14 cellular contexts compared by ENCODE assay signal in genomic region chr3:102400766-102401165, GRCh38. TPM values are rescaled to one million over a fixed set of nuclear protein-coding genes. Genes with fewer than 3 reads are reported as not detected.
DNase-seq lines count a peak whose midpoint lies in the region; ATAC-seq and TF ChIP-seq lines count a peak whose summit lies in the region.
"Had no signal": no experiment of that assay in that cellular context is flagged by ENCODE, and none has a peak within 500 bp of the region (broad histone marks: within the 10 kb centered on the region; RNA-seq: fewer than 3 reads in every experiment).

No MANE protein-coding gene starts in this region.

- no peak for TF ChIP-seq POLR2A in HCT116 (IDR thresholded peaks at IDR 0.05; ENCODE audit: borderline replicate concordance, extremely low read depth, insufficient read depth, insufficient read length)

- H3K4me1 ChIP-seq in HCT116 (ENCODE audit: control insufficient read depth in 1 of 2, insufficient read depth in 2 of 2, low read length in 2 of 2) (peaks cover 4 to 26% of the 10 kb centered on the region in 2 experiments; a peak in 3 of 4 replicates), RWPE2 (ENCODE audit: insufficient read depth, poor library complexity, severe bottlenecking) (peaks cover 25% of the 10 kb centered on the region), fibroblast of lung (ENCODE audit: control insufficient read depth, extremely low read depth, insufficient read depth, low read length) (no peaks in the 10 kb centered on the region), skeletal muscle satellite cell (ENCODE audit: control insufficient read depth, insufficient read depth, low read length) (peaks cover 20% of the 10 kb centered on the region)
- H3K4me1 ChIP-seq: prostate gland had no signal

- POLR2A ChIA-PET in HCT116 (lab: Charles Lee) = interaction anchor here (1.2 kb wide), 1 partner anchor 14 kb away, joined by 3 read pairs; no protein-coding TSS in a partner anchor

- DNase-seq in HCT116 (ENCODE audit: low read depth, low spot score) (peak; percentile 34), RWPE2 (ENCODE audit: low spot score) (no peak), fibroblast of lung (ENCODE audit: low read depth in 2 of 2) (peak; percentile 9 to 92), NCI-H345 (lab: John Stamatoyannopoulos, UW) (no peak), T-helper 2 cell (no peak)
- DNase-seq: activated naive CD4-positive, alpha-beta T cell; caudate nucleus; effector memory CD8-positive, alpha-beta T cell; head of caudate nucleus; NCI-H1048 had no signal

- peak; percentile 63 for ATAC-seq in HCT116
- peak; percentile 93 for ATAC-seq in RWPE2 (ENCODE audit: low read depth)
- no peak for ATAC-seq in GM21528 (IDR thresholded peaks at IDR 0.05; ENCODE audit: low FRiP score, unreplicated experiment)
- ATAC-seq: effector memory CD8-positive, alpha-beta T cell; WTC11 had no signal

- TF ChIP-seq CTCF in HCT116 (IDR thresholded peaks at IDR 0.05 in 2 of 3, conservative IDR thresholded peaks at IDR 0.05 in 1 of 3; ENCODE audit: borderline replicate concordance in 1 of 3, insufficient read depth in 1 of 3, low read depth in 2 of 3, low read length in 2 of 3) (no peak), RWPE2 (IDR thresholded peaks at IDR 0.05; ENCODE audit: poor library complexity, severe bottlenecking) (no peak), fibroblast of lung (conservative IDR thresholded peaks at IDR 0.05 in 1 of 2, IDR thresholded peaks at IDR 0.05 in 1 of 2; ENCODE audit: low read depth in 1 of 2, low read length in 2 of 2) (no peak)

- H3K9ac ChIP-seq in HCT116 (ENCODE audit: low read length) = no peak overlapping the region
- H3K9ac ChIP-seq in fibroblast of lung (ENCODE audit: insufficient read depth, low read length) = no peak overlapping the region
- H3K9ac ChIP-seq in skeletal muscle satellite cell (ENCODE audit: low read depth, low read length) = no peak overlapping the region

- intact Hi-C loops in HCT116 (cut with micrococcal nuclease) = no loop called here

- H3K4me3 ChIP-seq in HCT116 (replicated peaks in 1 of 2; ENCODE audit: low read depth in 1 of 2, low read length in 2 of 2) (no peak overlapping the region), RWPE2 (ENCODE audit: severe bottlenecking) (no peak overlapping the region), fibroblast of lung (replicated peaks in 1 of 4; ENCODE audit: control extremely low read depth in 1 of 4, insufficient read depth in 1 of 4, low read depth in 3 of 4, low read length in 4 of 4) (no peak overlapping the region), skeletal muscle satellite cell (ENCODE audit: low read length) (no peak overlapping the region)
- H3K4me3 ChIP-seq: prostate gland had no signal

- no peaks in the 10 kb centered on the region for H3K79me2 ChIP-seq in HCT116 (ENCODE audit: insufficient read depth, low read length)
- no peaks in the 10 kb centered on the region for H3K79me2 ChIP-seq in fibroblast of lung (ENCODE audit: control insufficient read depth, insufficient read depth, low read length)

- H3K9me3 ChIP-seq in HCT116 (ENCODE audit: control insufficient read depth in 1 of 2, insufficient read depth in 1 of 2, low read depth in 1 of 2, low read length in 2 of 2) (no peaks in the 10 kb centered on the region), RWPE2 (ENCODE audit: severe bottlenecking) (no peaks in the 10 kb centered on the region), fibroblast of lung (ENCODE audit: control insufficient read depth, insufficient read depth, low read depth, low read length) (no peaks in the 10 kb centered on the region), skeletal muscle satellite cell (replicated peaks; ENCODE audit: low read length) (no peaks in the 10 kb centered on the region)
- H3K9me3 ChIP-seq: prostate gland had no signal

- H3K4me2 ChIP-seq in HCT116 (ENCODE audit: low read length) (peak overlapping the region; percentile 67), fibroblast of lung (ENCODE audit: extremely low read depth, insufficient read depth, low read length) (no peak overlapping the region), skeletal muscle satellite cell (ENCODE audit: low read length) (peak overlapping the region; percentile 38)

- BruUV-seq in HCT116 (replicated peaks; lab: Mats Ljungman, UMichigan) = no TSS peak

- H4K20me1 ChIP-seq in HCT116 (ENCODE audit: insufficient read depth) (no peaks in the 10 kb centered on the region), fibroblast of lung (ENCODE audit: control insufficient read depth, extremely low read depth, insufficient read depth, low read length) (no peaks in the 10 kb centered on the region)

- no peaks in the 10 kb centered on the region for H3K9me2 ChIP-seq in HCT116 (ENCODE audit: insufficient read depth)

- CTCF ChIA-PET in HCT116 (lab: Charles Lee) = no interaction called here

- H3K27me3 ChIP-seq in HCT116 (ENCODE audit: insufficient read depth, low read length) (no peaks in the 10 kb centered on the region), RWPE2 (ENCODE audit: insufficient read depth, poor library complexity, severe bottlenecking) (no peaks in the 10 kb centered on the region), fibroblast of lung (ENCODE audit: control insufficient read depth, insufficient read depth, low read length) (no peaks in the 10 kb centered on the region), skeletal muscle satellite cell (ENCODE audit: control insufficient read depth, insufficient read depth, low read length) (no peaks in the 10 kb centered on the region)

- no peak overlapping the region for H3K27ac ChIP-seq in HCT116 (ENCODE audit: low read depth, low read length)
- H3K27ac ChIP-seq in RWPE2 (ENCODE audit: poor library complexity, severe bottlenecking) = peak overlapping the region; percentile 92
- no peak overlapping the region for H3K27ac ChIP-seq in fibroblast of lung (ENCODE audit: insufficient read depth, low read length)
- H3K27ac ChIP-seq: prostate gland had no signal

- H2AFZ ChIP-seq in HCT116 (ENCODE audit: low read depth, low read length, poor library complexity, severe bottlenecking) = peak overlapping the region; percentile 96
- H2AFZ ChIP-seq in fibroblast of lung (ENCODE audit: low read length) = no peak overlapping the region

- RAD21 ChIA-PET in HCT116 (lab: Charles Lee; ENCODE audit: low non-redundant PET in 1 of 2, low total read pairs in 2 of 2, uncharacterized antibody in 2 of 2, unreplicated experiment in 2 of 2) = no interaction called here

- H3K36me3 ChIP-seq in HCT116 (ENCODE audit: control insufficient read depth in 1 of 2, insufficient read depth in 2 of 2, low read length in 2 of 2) = no peaks in the 10 kb centered on the region
- H3K36me3 ChIP-seq in RWPE2 (ENCODE audit: low read depth) = no peaks in the 10 kb centered on the region
- H3K36me3 ChIP-seq in fibroblast of lung (ENCODE audit: control insufficient read depth, insufficient read depth, low read length) = no peaks in the 10 kb centered on the region
- no peaks in the 10 kb centered on the region for H3K36me3 ChIP-seq in skeletal muscle satellite cell (ENCODE audit: insufficient read depth, low read length)
- H3K36me3 ChIP-seq: prostate gland had no signal

- TF ChIP-seq RAD21 in HCT116 (IDR thresholded peaks at IDR 0.05; ENCODE audit: low read depth) = no peak

TF ChIP-seq in HCT116, 20 proteins besides CTCF, POLR2A, EP300 and RAD21 (continues in another document):
- TF ChIP-seq SRF (IDR thresholded peaks at IDR 0.05; ENCODE audit: low read depth) (no peak), POLR2AphosphoS5 (IDR thresholded peaks at IDR 0.05; ENCODE audit: low read depth, low read length) (no peak), CBX3 (IDR thresholded peaks at IDR 0.05; ENCODE audit: low read depth) (peak; percentile 40; the same call in 1 of the 2 replicates), ATF3 (IDR thresholded peaks at IDR 0.05) (no peak), FOSL1 (IDR thresholded peaks at IDR 0.05; ENCODE audit: low read depth) (peak; percentile 68), SP1 (IDR thresholded peaks at IDR 0.05; ENCODE audit: low read depth) (peak; percentile 68), EZH2phosphoT487 (IDR thresholded peaks at IDR 0.05; ENCODE audit: borderline replicate concordance) (no peak), REST (IDR thresholded peaks at IDR 0.05; ENCODE audit: low read depth) (no peak), CEBPB (IDR thresholded peaks at IDR 0.05; ENCODE audit: low read depth) (0 out of 2 replicates have a peak, but pooled peaks have one; percentile 32), ZFX (IDR thresholded peaks at IDR 0.05) (no peak)

RNA-seq across cellular contexts. Expression of gene ZPLD1, which starts 34.0 kb away (rescaled TPM):
- total RNA-seq in HCT116 (2021; ENCODE audit: unreplicated experiment) (not detected), fibroblast of lung (0.17 TPM in 1 of 2 replicates, not detected in the other)
- polyA plus RNA-seq in HCT116 (2012) = 0.05 and 0.08 TPM in 2 replicates
- polyA plus RNA-seq in fibroblast of lung = 0.02 TPM in 1 of 2 replicates, not detected in the other
- 0.03 TPM in 1 of 2 replicates, not detected in the other for polyA plus RNA-seq in fibroblast of lung (2012)
- not detected in 2 replicates for polyA minus RNA-seq in fibroblast of lung (ENCODE audit: low replicate concordance)
- 0.22 and 0.25 TPM in 2 replicates for total RNA-seq in skeletal muscle satellite cell (2012; rRNA removed)
- total RNA-seq: WTC11 had no signal

Comparison
In these comparisons a context has a peak if more than half of its experiments do, and no peak if none do; other contexts are left out.
1. DNase-seq: peak in HCT116 (single experiment) and fibroblast of lung (2 of 2); none in RWPE2 (single experiment), NCI-H345 (single experiment) and T-helper 2 cell (0 of 5).